9 cellular contexts compared by ENCODE assay signal in the genomic region with DNA sequence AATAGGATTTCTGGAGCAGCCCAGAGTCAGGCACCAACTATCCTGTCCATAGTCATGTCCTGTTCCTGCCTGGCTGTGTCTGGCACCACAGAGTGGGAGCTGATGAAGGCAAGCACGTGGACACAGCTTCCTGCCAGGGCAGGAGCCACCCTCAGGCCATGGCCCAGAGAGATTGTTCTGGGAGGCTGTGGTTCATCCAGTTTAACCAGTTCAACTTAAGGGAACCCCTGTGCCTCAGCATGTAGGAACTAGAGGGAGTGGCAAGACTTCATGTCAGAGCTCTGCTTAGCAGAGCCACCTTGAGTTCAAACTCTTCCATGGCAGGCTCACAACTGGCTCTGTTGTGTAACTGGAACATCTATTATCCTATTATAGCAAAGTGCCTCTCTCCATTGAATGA.
DNase-seq lines count a peak whose midpoint lies in the region; ATAC-seq and TF ChIP-seq lines count a peak whose summit lies in the region.
"Had no signal": no experiment of that assay in that cellular context is flagged by ENCODE, and none has a peak within 500 bp of the region (broad histone marks: within the 10 kb centered on the region; RNA-seq: fewer than 3 reads in every experiment).

No MANE protein-coding gene starts in this region.

- DNase-seq in HCT116 (ENCODE audit: low read depth, low spot score) (peak; percentile 55), WERI-Rb-1 (peak; percentile 37), right cardiac atrium (peak; percentile 11 to 35 (median 30)), sciatic nerve (ENCODE audit: low spot score) (no peak), SK-N-DZ (ENCODE audit: low spot score) (no peak)
- DNase-seq: activated CD8-positive, alpha-beta memory T cell treated with anti-CD3 and anti-CD28 coated beads, Interleukin-2, amount 50 U/mL, for 4 hours; NCI-H774 had no signal

- RAD21 ChIA-PET in HCT116 (lab: Charles Lee; ENCODE audit: low non-redundant PET in 1 of 2, low total read pairs in 2 of 2, uncharacterized antibody in 2 of 2, unreplicated experiment in 2 of 2): no interaction called here

- H3K4me3 ChIP-seq in HCT116 (replicated peaks in 1 of 2; ENCODE audit: low read depth in 1 of 2, low read length in 2 of 2) (no peak overlapping the region), WERI-Rb-1 (ENCODE audit: low read depth, low read length) (no peak overlapping the region), right cardiac atrium (ENCODE audit: low read length) (no peak overlapping the region)

- H3K27ac ChIP-seq in HCT116 (ENCODE audit: low read depth, low read length) (no peak overlapping the region), WERI-Rb-1 (no peak overlapping the region), right cardiac atrium (ENCODE audit: low read length) (no peak overlapping the region)

- no peaks in the 10 kb centered on the region for H4K20me1 ChIP-seq in HCT116 (ENCODE audit: insufficient read depth)

- peak; percentile 90 for ATAC-seq in HCT116
- peak in 1 of 2 donors; percentile 53 for ATAC-seq in right cardiac atrium
- ATAC-seq in sciatic nerve: peak; percentile 81
- no peak for ATAC-seq in GM19395 (IDR thresholded peaks at IDR 0.05; ENCODE audit: unreplicated experiment)
- no peak for ATAC-seq in GM18519 (IDR thresholded peaks at IDR 0.05; ENCODE audit: low FRiP score, unreplicated experiment)

- H3K9ac ChIP-seq in HCT116 (ENCODE audit: low read length): no peak overlapping the region

- peak; percentile 54 for TF ChIP-seq RAD21 in HCT116 (IDR thresholded peaks at IDR 0.05; ENCODE audit: low read depth)

- intact Hi-C loops in HCT116 (cut with micrococcal nuclease): no loop called here
- intact Hi-C loops in right cardiac atrium (cut with DNase I): no loop called here
- intact Hi-C loops in sciatic nerve (cut with DNase I): no loop called here

- CTCF ChIA-PET in HCT116 (lab: Charles Lee): no interaction called here

- H2AFZ ChIP-seq in HCT116 (ENCODE audit: low read depth, low read length, poor library complexity, severe bottlenecking): peak overlapping the region; percentile 15

- H3K79me2 ChIP-seq in HCT116 (ENCODE audit: insufficient read depth, low read length): no peaks in the 10 kb centered on the region

- TF ChIP-seq CTCF in HCT116 (IDR thresholded peaks at IDR 0.05 in 2 of 3, conservative IDR thresholded peaks at IDR 0.05 in 1 of 3; ENCODE audit: borderline replicate concordance in 1 of 3, insufficient read depth in 1 of 3, low read depth in 2 of 3, low read length in 2 of 3) (peak; percentile 13 to 20 (median 17); a peak in 1 of 6 replicates), WERI-Rb-1 (IDR thresholded peaks at IDR 0.05; ENCODE audit: low read depth, low read length) (peak; percentile 61)

- H3K27me3 ChIP-seq in HCT116 (ENCODE audit: insufficient read depth, low read length): no peaks in the 10 kb centered on the region
- H3K27me3 ChIP-seq in WERI-Rb-1 (ENCODE audit: insufficient read depth, low read depth, severe bottlenecking): no peaks in the 10 kb centered on the region
- no peaks in the 10 kb centered on the region for H3K27me3 ChIP-seq in right cardiac atrium (ENCODE audit: control insufficient read depth, insufficient read depth)

- H3K4me1 ChIP-seq in HCT116 (ENCODE audit: control insufficient read depth in 1 of 2, insufficient read depth in 2 of 2, low read length in 2 of 2) (peaks cover 4 to 13% of the 10 kb centered on the region in 2 experiments; a peak in 3 of 4 replicates), right cardiac atrium (ENCODE audit: control insufficient read depth, insufficient read depth, low read length) (no peaks in the 10 kb centered on the region)

- no peaks in the 10 kb centered on the region for H3K9me3 ChIP-seq in HCT116 (ENCODE audit: control insufficient read depth in 1 of 2, insufficient read depth in 1 of 2, low read depth in 1 of 2, low read length in 2 of 2)
- H3K9me3 ChIP-seq in WERI-Rb-1 (ENCODE audit: severe bottlenecking): no peaks in the 10 kb centered on the region
- no peaks in the 10 kb centered on the region for H3K9me3 ChIP-seq in right cardiac atrium (ENCODE audit: control insufficient read depth, low read length)

- no peaks in the 10 kb centered on the region for H3K9me2 ChIP-seq in HCT116 (ENCODE audit: insufficient read depth)

- 35% methylated on average over 1 of the region's 1 CpG for WGBS in right cardiac atrium

- no TSS peak for BruUV-seq in HCT116 (replicated peaks; lab: Mats Ljungman, UMichigan)

- H3K36me3 ChIP-seq in HCT116 (ENCODE audit: control insufficient read depth in 1 of 2, insufficient read depth in 2 of 2, low read length in 2 of 2) (no peaks in the 10 kb centered on the region), WERI-Rb-1 (no peaks in the 10 kb centered on the region)

- no peak for TF ChIP-seq POLR2A in HCT116 (IDR thresholded peaks at IDR 0.05; ENCODE audit: borderline replicate concordance, extremely low read depth, insufficient read depth, insufficient read length)

- peak overlapping the region; percentile 33; the same call in 1 of the 2 replicates for H3K4me2 ChIP-seq in HCT116 (ENCODE audit: low read length)

- POLR2A ChIA-PET in HCT116 (lab: Charles Lee): no interaction called here

TF ChIP-seq in HCT116, 20 proteins besides CTCF, POLR2A, EP300 and RAD21 (continues in another document):
- TF ChIP-seq CEBPB (IDR thresholded peaks at IDR 0.05; ENCODE audit: low read depth) (no peak), POLR2AphosphoS5 (IDR thresholded peaks at IDR 0.05; ENCODE audit: low read depth, low read length) (peak; percentile 29; the same call in 1 of the 2 replicates), SRF (IDR thresholded peaks at IDR 0.05; ENCODE audit: low read depth) (no peak), EZH2 (IDR thresholded peaks at IDR 0.05) (no peak), JUND (IDR thresholded peaks at IDR 0.05) (no peak), SIN3A (IDR thresholded peaks at IDR 0.05; ENCODE audit: low read depth) (0 out of 2 replicates have a peak, but pooled peaks have one; percentile 7), ELF1 (IDR thresholded peaks at IDR 0.05; ENCODE audit: borderline replicate concordance, low read depth) (no peak), FOSL1 (IDR thresholded peaks at IDR 0.05; ENCODE audit: low read depth) (no peak), YY1 (IDR thresholded peaks at IDR 0.05; ENCODE audit: extremely low read depth, insufficient replicate concordance, low read depth, low read length) (no peak), ZNF274 (IDR thresholded peaks at IDR 0.05; ENCODE audit: low read depth, low read length) (no peak), SP1 (IDR thresholded peaks at IDR 0.05; ENCODE audit: low read depth) (peak; percentile 45; the same call in 1 of the 2 replicates), ZFX (IDR thresholded peaks at IDR 0.05) (no peak), CBX3 (IDR thresholded peaks at IDR 0.05; ENCODE audit: low read depth) (peak; percentile 59; the same call in 1 of the 2 replicates), EZH2phosphoT487 (IDR thresholded peaks at IDR 0.05; ENCODE audit: borderline replicate concordance) (no peak), TCF7L2 (IDR thresholded peaks at IDR 0.05; ENCODE audit: borderline replicate concordance, extremely low read depth, insufficient read depth, insufficient read length) (no peak), EGR1 (IDR thresholded peaks at IDR 0.05; ENCODE audit: low read depth) (no peak)
- TF ChIP-seq, protein P1, sequence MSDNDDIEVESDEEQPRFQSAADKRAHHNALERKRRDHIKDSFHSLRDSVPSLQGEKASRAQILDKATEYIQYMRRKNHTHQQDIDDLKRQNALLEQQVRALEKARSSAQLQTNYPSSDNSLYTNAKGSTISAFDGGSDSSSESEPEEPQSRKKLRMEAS (IDR thresholded peaks at IDR 0.05): peak; percentile 83
- TF ChIP-seq, protein P2, sequence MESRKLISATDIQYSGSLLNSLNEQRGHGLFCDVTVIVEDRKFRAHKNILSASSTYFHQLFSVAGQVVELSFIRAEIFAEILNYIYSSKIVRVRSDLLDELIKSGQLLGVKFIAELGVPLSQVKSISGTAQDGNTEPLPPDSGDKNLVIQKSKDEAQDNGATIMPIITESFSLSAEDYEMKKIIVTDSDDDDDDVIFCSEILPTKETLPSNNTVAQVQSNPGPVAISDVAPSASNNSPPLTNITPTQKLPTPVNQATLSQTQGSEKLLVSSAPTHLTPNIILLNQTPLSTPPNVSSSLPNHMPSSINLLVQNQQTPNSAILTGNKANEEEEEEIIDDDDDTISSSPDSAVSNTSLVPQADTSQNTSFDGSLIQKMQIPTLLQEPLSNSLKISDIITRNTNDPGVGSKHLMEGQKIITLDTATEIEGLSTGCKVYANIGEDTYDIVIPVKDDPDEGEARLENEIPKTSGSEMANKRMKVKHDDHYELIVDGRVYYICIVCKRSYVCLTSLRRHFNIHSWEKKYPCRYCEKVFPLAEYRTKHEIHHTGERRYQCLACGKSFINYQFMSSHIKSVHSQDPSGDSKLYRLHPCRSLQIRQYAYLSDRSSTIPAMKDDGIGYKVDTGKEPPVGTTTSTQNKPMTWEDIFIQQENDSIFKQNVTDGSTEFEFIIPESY (IDR thresholded peaks at IDR 0.05; ENCODE audit: extremely low read depth, insufficient replicate concordance, low read length): no peak
- TF ChIP-seq, protein P3, sequence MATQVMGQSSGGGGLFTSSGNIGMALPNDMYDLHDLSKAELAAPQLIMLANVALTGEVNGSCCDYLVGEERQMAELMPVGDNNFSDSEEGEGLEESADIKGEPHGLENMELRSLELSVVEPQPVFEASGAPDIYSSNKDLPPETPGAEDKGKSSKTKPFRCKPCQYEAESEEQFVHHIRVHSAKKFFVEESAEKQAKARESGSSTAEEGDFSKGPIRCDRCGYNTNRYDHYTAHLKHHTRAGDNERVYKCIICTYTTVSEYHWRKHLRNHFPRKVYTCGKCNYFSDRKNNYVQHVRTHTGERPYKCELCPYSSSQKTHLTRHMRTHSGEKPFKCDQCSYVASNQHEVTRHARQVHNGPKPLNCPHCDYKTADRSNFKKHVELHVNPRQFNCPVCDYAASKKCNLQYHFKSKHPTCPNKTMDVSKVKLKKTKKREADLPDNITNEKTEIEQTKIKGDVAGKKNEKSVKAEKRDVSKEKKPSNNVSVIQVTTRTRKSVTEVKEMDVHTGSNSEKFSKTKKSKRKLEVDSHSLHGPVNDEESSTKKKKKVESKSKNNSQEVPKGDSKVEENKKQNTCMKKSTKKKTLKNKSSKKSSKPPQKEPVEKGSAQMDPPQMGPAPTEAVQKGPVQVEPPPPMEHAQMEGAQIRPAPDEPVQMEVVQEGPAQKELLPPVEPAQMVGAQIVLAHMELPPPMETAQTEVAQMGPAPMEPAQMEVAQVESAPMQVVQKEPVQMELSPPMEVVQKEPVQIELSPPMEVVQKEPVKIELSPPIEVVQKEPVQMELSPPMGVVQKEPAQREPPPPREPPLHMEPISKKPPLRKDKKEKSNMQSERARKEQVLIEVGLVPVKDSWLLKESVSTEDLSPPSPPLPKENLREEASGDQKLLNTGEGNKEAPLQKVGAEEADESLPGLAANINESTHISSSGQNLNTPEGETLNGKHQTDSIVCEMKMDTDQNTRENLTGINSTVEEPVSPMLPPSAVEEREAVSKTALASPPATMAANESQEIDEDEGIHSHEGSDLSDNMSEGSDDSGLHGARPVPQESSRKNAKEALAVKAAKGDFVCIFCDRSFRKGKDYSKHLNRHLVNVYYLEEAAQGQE (IDR thresholded peaks at IDR 0.05; ENCODE audit: low read depth): no peak

Comparison
In these comparisons a context has a peak if more than half of its experiments do, and no peak if none do; other contexts are left out.
1. ATAC-seq: peak in HCT116 (single experiment) and sciatic nerve (single experiment); none in GM19395 (single experiment) and GM18519 (single experiment).
2. DNase-seq: peak in HCT116 (single experiment), WERI-Rb-1 (single experiment) and right cardiac atrium (3 of 3); none in sciatic nerve (single experiment) and SK-N-DZ (single experiment).